2 cellular contexts compared by ENCODE assay signal in genomic region chr17:34365340-34365739, GRCh38.
TF ChIP-seq lines count a peak whose summit lies in the region.

No MANE protein-coding gene starts in this region.

TF ChIP-seq in HEK293, 187 proteins besides CTCF, POLR2A, EP300 and RAD21:
- peak; percentile 23; the same call in 1 of the 2 replicates for TF ChIP-seq ZNF449 (tag by site-specific recombination; IDR thresholded peaks at IDR 0.05)
- TF ChIP-seq PBX3 (CRISPR knock-in tag; IDR thresholded peaks at IDR 0.05) = no peak

TF ChIP-seq in GM12878, 131 proteins besides CTCF, POLR2A, EP300 and RAD21:
- TF ChIP-seq BACH1 (IDR thresholded peaks at IDR 0.05; ENCODE audit: borderline replicate concordance) (no peak), IKZF2 (IDR thresholded peaks at IDR 0.05) (no peak), KLF5 (IDR thresholded peaks at IDR 0.05; ENCODE audit: partially characterized antibody) (no peak), NBN (IDR thresholded peaks at IDR 0.05) (no peak), CBX3 (IDR thresholded peaks at IDR 0.05; ENCODE audit: borderline replicate concordance, low read depth) (no peak), EZH2 (IDR thresholded peaks at IDR 0.05; ENCODE audit: borderline replicate concordance, control insufficient read depth, low read depth, low read length) (no peak), SREBF1 (IDR thresholded peaks at IDR 0.05; ENCODE audit: low read length) (no peak), SRF (IDR thresholded peaks at IDR 0.05; ENCODE audit: low read depth in 2 of 2, low read length in 2 of 2) (no peak), RBBP5 (conservative IDR thresholded peaks at IDR 0.05) (no peak), PBX3 (IDR thresholded peaks at IDR 0.05; ENCODE audit: insufficient replicate concordance, low read depth, low read length) (no peak), PKNOX1 (IDR thresholded peaks at IDR 0.05) (no peak), JUNB (IDR thresholded peaks at IDR 0.05) (no peak), ZNF24 (IDR thresholded peaks at IDR 0.05) (no peak), ATF3 (IDR thresholded peaks at IDR 0.05; ENCODE audit: borderline replicate concordance, extremely low read depth, low read depth, low read length) (no peak), ZBTB4 (CRISPR knock-in tag; IDR thresholded peaks at IDR 0.05) (no peak)
